9 cellular contexts compared by ENCODE assay signal in the genomic region with DNA sequence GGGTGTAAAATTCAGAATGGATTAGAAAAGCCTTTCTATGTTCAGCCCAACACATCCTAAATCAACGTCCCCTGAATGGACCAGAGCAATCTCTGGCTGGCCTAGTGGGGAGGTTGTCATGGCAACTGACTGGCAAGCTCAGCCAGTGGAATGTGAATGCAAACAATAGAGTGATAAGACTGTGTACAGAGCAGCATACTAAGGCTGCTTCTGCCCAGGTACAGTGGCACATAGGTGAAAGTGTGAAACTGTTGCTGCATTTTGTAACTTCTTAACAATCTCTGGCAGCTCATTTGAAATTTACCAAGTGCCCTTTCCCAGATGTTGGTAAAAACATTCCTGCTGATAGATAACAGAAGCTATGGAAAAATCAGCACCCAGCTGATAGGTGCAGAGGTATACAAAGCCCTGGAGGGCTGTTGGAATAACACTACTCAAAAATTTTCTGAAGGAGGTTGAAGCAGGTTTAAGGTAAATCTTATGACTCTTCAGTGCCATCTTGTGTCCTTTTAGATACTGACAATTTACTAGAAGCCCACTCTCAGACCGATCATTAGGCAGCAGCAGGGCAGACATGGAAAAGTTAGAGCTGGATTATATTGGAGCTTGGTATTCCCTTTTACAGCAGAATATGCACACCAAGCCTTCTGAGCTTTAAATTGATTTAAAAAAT.
DNase-seq lines count a peak whose midpoint lies in the region; ATAC-seq and TF ChIP-seq lines count a peak whose summit lies in the region.
"Had no signal": no experiment of that assay in that cellular context is flagged by ENCODE, and none has a peak within 500 bp of the region (broad histone marks: within the 10 kb centered on the region; RNA-seq: fewer than 3 reads in every experiment).

No MANE protein-coding gene starts in this region.

- ATAC-seq in HG03442 (IDR thresholded peaks at IDR 0.05; ENCODE audit: unreplicated experiment) (peak; percentile 54), mucosa of descending colon (peak; percentile 88)

- no peak for TF ChIP-seq POLR2A in Peyer's patch (IDR thresholded peaks at IDR 0.05)

- no peak overlapping the region for H3K27ac ChIP-seq in Peyer's patch

- intact Hi-C loops in mucosa of descending colon (cut with DNase I, micrococcal nuclease), result loop anchor here in 1 of 2 donors (5.0 kb wide), 1 partner anchor 353 kb away; no protein-coding TSS in a partner anchor

- TF ChIP-seq CTCF in Peyer's patch (IDR thresholded peaks at IDR 0.05), result peak in 4 of 6 experiments; percentile 43 to 48 (median 46)
- peak; percentile 63 for TF ChIP-seq CTCF in epithelial cell of proximal tubule (conservative IDR thresholded peaks at IDR 0.05; ENCODE audit: low read depth, low read length)
- TF ChIP-seq CTCF in mucosa of descending colon (IDR thresholded peaks at IDR 0.05), result no peak

- no peaks in the 10 kb centered on the region for H3K27me3 ChIP-seq in Peyer's patch

- H3K36me3 ChIP-seq in Peyer's patch (no peaks in the 10 kb centered on the region), mucosa of descending colon (ENCODE audit: low read depth) (no peaks in the 10 kb centered on the region)

- DNase-seq in SIG-M5 treated with dmso at 0.1 percent for 504 hours (lab: John Stamatoyannopoulos, UW; ENCODE audit: unreplicated experiment), result peak; percentile 57
- no peak for DNase-seq in SIG-M5 (lab: John Stamatoyannopoulos, UW)
- no peak for DNase-seq in Peyer's patch
- peak; percentile 6 for DNase-seq in epithelial cell of proximal tubule (ENCODE audit: low read depth)
- peak in 2 of 3 donors; percentile 18 to 44 for DNase-seq in mucosa of descending colon
- DNase-seq in stimulated activated CD4-positive, alpha-beta T cell treated with anti-CD3 and anti-CD28 coated beads, Interleukin-2, amount 100 ng/mL, for 48 hours, result no peak
- no peak for DNase-seq in activated CD4-positive, alpha-beta T cell treated with anti-CD3 and anti-CD28 coated beads, Interleukin-2, amount 50 U/mL, for 1 hour
- DNase-seq: activated naive CD8-positive, alpha-beta T cell treated with anti-CD3 and anti-CD28 coated beads, Interleukin-2, amount 10 ng/mL, durations not matched to agents 7 days and 5 days had no signal

- no peaks in the 10 kb centered on the region for H3K9me3 ChIP-seq in Peyer's patch
- no peaks in the 10 kb centered on the region for H3K9me3 ChIP-seq in mucosa of descending colon

- no peak overlapping the region for H3K4me3 ChIP-seq in Peyer's patch
- H3K4me3 ChIP-seq in epithelial cell of proximal tubule (ENCODE audit: low read depth, low read length), result no peak overlapping the region
- H3K4me3 ChIP-seq in mucosa of descending colon, result no peak overlapping the region

- H3K4me1 ChIP-seq in Peyer's patch (no peaks in the 10 kb centered on the region), mucosa of descending colon (ENCODE audit: low read depth) (no peaks in the 10 kb centered on the region)

Comparison
In these comparisons a context has a peak if more than half of its experiments do, and no peak if none do; other contexts are left out.
1. DNase-seq: peak in SIG-M5 treated with dmso at 0.1 percent for 504 hours (single experiment), epithelial cell of proximal tubule (single experiment) and mucosa of descending colon (2 of 3); none in SIG-M5 (single experiment), Peyer's patch (0 of 3), stimulated activated CD4-positive, alpha-beta T cell treated with anti-CD3 and anti-CD28 coated beads, Interleukin-2, amount 100 ng/mL, for 48 hours (0 of 2) and activated CD4-positive, alpha-beta T cell treated with anti-CD3 and anti-CD28 coated beads, Interleukin-2, amount 50 U/mL, for 1 hour (single experiment).